ENCODE assay signal across 1 cellular context in the genomic region with DNA sequence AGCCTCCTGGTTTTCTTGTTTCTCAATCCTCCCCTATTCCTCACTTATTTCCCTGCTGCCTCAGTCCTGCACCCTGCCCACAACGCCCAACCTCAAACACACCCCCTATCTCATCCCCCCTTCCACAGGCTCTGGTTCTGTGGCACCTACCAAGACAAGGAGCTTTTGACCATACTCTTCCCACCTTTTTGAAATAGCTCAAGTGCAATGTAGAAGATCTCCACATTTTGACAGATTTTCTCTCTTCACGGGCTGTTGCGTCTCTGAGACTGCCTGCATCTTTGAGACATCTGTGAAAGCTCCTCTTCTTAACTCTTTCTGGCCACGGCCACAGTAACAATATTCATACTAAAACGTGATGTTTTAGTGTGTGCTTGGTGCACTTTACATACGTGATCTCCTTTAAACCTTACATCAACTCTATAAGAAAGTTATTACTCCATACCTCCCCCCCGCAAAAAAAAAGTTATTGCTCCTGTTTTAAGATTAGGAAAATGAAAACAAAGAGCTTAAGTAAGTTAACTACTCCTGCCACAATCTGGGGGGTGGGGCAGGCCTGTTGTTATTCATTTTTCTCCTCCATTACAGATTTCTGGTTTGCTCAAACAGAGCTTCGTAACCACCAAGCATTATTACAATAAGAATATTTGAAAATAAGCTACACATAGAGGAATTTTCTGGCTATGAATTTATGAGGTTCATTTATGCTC.
TF ChIP-seq lines count a peak whose summit lies in the region.

No MANE protein-coding gene starts in this region.

TF ChIP-seq in SK-N-SH, 30 proteins besides CTCF, POLR2A, EP300 and RAD21:
- TF ChIP-seq CHD2 (IDR thresholded peaks at IDR 0.05; ENCODE audit: low read length, partially characterized antibody): no peak
- TF ChIP-seq GATA2 (CRISPR knock-in tag; IDR thresholded peaks at IDR 0.05): no peak
- TF ChIP-seq RFX5 (IDR thresholded peaks at IDR 0.05; ENCODE audit: low read length): no peak
- TF ChIP-seq, protein P1, sequence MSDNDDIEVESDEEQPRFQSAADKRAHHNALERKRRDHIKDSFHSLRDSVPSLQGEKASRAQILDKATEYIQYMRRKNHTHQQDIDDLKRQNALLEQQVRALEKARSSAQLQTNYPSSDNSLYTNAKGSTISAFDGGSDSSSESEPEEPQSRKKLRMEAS (IDR thresholded peaks at IDR 0.05; ENCODE audit: low read depth): no peak
- TF ChIP-seq GABPA (IDR thresholded peaks at IDR 0.05; ENCODE audit: low read depth): no peak
- no peak for TF ChIP-seq JUND (IDR thresholded peaks at IDR 0.05)
- no peak for TF ChIP-seq TCF12 (IDR thresholded peaks at IDR 0.05)
- TF ChIP-seq, protein P2, sequence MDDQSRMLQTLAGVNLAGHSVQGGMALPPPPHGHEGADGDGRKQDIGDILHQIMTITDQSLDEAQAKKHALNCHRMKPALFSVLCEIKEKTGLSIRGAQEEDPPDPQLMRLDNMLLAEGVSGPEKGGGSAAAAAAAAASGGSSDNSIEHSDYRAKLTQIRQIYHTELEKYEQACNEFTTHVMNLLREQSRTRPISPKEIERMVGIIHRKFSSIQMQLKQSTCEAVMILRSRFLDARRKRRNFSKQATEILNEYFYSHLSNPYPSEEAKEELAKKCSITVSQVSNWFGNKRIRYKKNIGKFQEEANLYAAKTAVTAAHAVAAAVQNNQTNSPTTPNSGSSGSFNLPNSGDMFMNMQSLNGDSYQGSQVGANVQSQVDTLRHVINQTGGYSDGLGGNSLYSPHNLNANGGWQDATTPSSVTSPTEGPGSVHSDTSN (IDR thresholded peaks at IDR 0.05): no peak
- TF ChIP-seq SMC3 (IDR thresholded peaks at IDR 0.05; ENCODE audit: low read depth, low read length): no peak
- no peak for TF ChIP-seq TEAD4 (IDR thresholded peaks at IDR 0.05; ENCODE audit: borderline replicate concordance, insufficient read depth)
- TF ChIP-seq, protein P3, sequence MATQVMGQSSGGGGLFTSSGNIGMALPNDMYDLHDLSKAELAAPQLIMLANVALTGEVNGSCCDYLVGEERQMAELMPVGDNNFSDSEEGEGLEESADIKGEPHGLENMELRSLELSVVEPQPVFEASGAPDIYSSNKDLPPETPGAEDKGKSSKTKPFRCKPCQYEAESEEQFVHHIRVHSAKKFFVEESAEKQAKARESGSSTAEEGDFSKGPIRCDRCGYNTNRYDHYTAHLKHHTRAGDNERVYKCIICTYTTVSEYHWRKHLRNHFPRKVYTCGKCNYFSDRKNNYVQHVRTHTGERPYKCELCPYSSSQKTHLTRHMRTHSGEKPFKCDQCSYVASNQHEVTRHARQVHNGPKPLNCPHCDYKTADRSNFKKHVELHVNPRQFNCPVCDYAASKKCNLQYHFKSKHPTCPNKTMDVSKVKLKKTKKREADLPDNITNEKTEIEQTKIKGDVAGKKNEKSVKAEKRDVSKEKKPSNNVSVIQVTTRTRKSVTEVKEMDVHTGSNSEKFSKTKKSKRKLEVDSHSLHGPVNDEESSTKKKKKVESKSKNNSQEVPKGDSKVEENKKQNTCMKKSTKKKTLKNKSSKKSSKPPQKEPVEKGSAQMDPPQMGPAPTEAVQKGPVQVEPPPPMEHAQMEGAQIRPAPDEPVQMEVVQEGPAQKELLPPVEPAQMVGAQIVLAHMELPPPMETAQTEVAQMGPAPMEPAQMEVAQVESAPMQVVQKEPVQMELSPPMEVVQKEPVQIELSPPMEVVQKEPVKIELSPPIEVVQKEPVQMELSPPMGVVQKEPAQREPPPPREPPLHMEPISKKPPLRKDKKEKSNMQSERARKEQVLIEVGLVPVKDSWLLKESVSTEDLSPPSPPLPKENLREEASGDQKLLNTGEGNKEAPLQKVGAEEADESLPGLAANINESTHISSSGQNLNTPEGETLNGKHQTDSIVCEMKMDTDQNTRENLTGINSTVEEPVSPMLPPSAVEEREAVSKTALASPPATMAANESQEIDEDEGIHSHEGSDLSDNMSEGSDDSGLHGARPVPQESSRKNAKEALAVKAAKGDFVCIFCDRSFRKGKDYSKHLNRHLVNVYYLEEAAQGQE (IDR thresholded peaks at IDR 0.05; ENCODE audit: low read depth, low read length): no peak
- no peak for TF ChIP-seq YY1 (IDR thresholded peaks at IDR 0.05; ENCODE audit: low read depth)
- TF ChIP-seq, protein P4, sequence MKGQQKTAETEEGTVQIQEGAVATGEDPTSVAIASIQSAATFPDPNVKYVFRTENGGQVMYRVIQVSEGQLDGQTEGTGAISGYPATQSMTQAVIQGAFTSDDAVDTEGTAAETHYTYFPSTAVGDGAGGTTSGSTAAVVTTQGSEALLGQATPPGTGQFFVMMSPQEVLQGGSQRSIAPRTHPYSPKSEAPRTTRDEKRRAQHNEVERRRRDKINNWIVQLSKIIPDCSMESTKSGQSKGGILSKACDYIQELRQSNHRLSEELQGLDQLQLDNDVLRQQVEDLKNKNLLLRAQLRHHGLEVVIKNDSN (IDR thresholded peaks at IDR 0.05; ENCODE audit: borderline replicate concordance, low read depth): no peak
- TF ChIP-seq NRF1 (IDR thresholded peaks at IDR 0.05; ENCODE audit: low read depth, low read length): no peak
- TF ChIP-seq NFIC (IDR thresholded peaks at IDR 0.05; ENCODE audit: borderline replicate concordance): no peak
- TF ChIP-seq FOSL2 (IDR thresholded peaks at IDR 0.05; ENCODE audit: borderline replicate concordance, low read depth): no peak
- TF ChIP-seq RCOR1 (IDR thresholded peaks at IDR 0.05; ENCODE audit: low read length): no peak
- TF ChIP-seq, protein P5, sequence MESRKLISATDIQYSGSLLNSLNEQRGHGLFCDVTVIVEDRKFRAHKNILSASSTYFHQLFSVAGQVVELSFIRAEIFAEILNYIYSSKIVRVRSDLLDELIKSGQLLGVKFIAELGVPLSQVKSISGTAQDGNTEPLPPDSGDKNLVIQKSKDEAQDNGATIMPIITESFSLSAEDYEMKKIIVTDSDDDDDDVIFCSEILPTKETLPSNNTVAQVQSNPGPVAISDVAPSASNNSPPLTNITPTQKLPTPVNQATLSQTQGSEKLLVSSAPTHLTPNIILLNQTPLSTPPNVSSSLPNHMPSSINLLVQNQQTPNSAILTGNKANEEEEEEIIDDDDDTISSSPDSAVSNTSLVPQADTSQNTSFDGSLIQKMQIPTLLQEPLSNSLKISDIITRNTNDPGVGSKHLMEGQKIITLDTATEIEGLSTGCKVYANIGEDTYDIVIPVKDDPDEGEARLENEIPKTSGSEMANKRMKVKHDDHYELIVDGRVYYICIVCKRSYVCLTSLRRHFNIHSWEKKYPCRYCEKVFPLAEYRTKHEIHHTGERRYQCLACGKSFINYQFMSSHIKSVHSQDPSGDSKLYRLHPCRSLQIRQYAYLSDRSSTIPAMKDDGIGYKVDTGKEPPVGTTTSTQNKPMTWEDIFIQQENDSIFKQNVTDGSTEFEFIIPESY (IDR thresholded peaks at IDR 0.05; ENCODE audit: borderline replicate concordance, low read depth): no peak
